8 cellular contexts compared by ENCODE assay signal in genomic region chr2:53969285-53970094, GRCh38. TPM values are rescaled to one million over a fixed set of nuclear protein-coding genes. Genes with fewer than 3 reads are reported as not detected.
DNase-seq lines count a peak whose midpoint lies in the region; ATAC-seq and TF ChIP-seq lines count a peak whose summit lies in the region.

No MANE protein-coding gene starts in this region.

- peak overlapping the region; percentile 73 for H3K4me3 ChIP-seq in choroid plexus epithelial cell (ENCODE audit: low read depth, low read length)
- peak overlapping the region; percentile 95 for H3K4me3 ChIP-seq in lower leg skin (ENCODE audit: low read depth, poor library complexity, severe bottlenecking)
- H3K4me3 ChIP-seq in testis = peak overlapping the region; percentile 98 to 99

- H3K4me1 ChIP-seq in testis = peaks cover 30% of the 10 kb centered on the region

- H3K27me3 ChIP-seq in testis = no peaks in the 10 kb centered on the region

- H3K36me3 ChIP-seq in testis (ENCODE audit: low read depth, missing control alignments) = no peaks in the 10 kb centered on the region

- intact Hi-C loops in Right ventricle myocardium superior (cut with DNase I) = loop anchor here (10.0 kb wide), 1 partner anchor 115 kb away; no protein-coding TSS in a partner anchor
- intact Hi-C loops in cardiac septum (cut with DNase I) = no loop called here
- intact Hi-C loops in lower leg skin (cut with DNase I; ENCODE audit: low total_unique reads) = no loop called here
- intact Hi-C loops in testis (cut with DNase I; ENCODE audit: low total_unique reads) = no loop called here

- H3K9me3 ChIP-seq in testis = no peaks in the 10 kb centered on the region

- WGBS in lower leg skin, 2 donors = 1 to 2% methylated on average over 12 of the region's 12 CpGs
- 1 to 2% methylated on average over 12 of the region's 12 CpGs for WGBS in testis, 2 donors

- no peak for TF ChIP-seq CTCF in choroid plexus epithelial cell (conservative IDR thresholded peaks at IDR 0.05; ENCODE audit: low read depth, low read length)
- TF ChIP-seq CTCF in lower leg skin (IDR thresholded peaks at IDR 0.05) = no peak
- TF ChIP-seq CTCF in testis (IDR thresholded peaks at IDR 0.05) = no peak

- no peak for DNase-seq in Right ventricle myocardium superior
- DNase-seq in cardiac septum (ENCODE audit: low spot score) = no peak
- peak; percentile 49 for DNase-seq in HS-27A (ENCODE audit: low read depth)
- DNase-seq in RPMI7951 (ENCODE audit: low read depth) = peak; percentile 73
- peak; percentile 74 for DNase-seq in choroid plexus epithelial cell (ENCODE audit: low read depth)
- DNase-seq in lower leg skin (ENCODE audit: low spot score in 2 of 2) = peak in 1 of 2 donors; percentile 32
- DNase-seq in testis = no peak
- DNase-seq in germinal center (ENCODE audit: low spot score) = no peak

- TF ChIP-seq POLR2A in lower leg skin (IDR thresholded peaks at IDR 0.05) = no peak
- TF ChIP-seq POLR2A in testis (IDR thresholded peaks at IDR 0.05) = no peak

- ATAC-seq in Right ventricle myocardium superior (ENCODE audit: poor library complexity) = peak; percentile 19

- peak overlapping the region; percentile 97 to 98 for H3K27ac ChIP-seq in testis

RNA-seq across cellular contexts. Expression of gene PSME4, which starts 1.3 kb away (rescaled TPM):
- 52.3 TPM for total RNA-seq in Right ventricle myocardium superior
- total RNA-seq in cardiac septum = 61.3 TPM
- 37.4 and 40.0 TPM in 2 replicates for total RNA-seq in RPMI7951 (2014; rRNA removed; shearing (Covaris generic))
- total RNA-seq in lower leg skin = 10 to 100 TPM; 29.7 to 42.2 (median 32.6) TPM
- 100 to 1,000 TPM; 104 to 142 TPM for total RNA-seq in testis
- polyA plus RNA-seq in testis (ENCODE audit: insufficient read depth, low read depth, low replicate concordance) = 144 TPM

Comparison
In these comparisons a context has a peak if more than half of its experiments do, and no peak if none do; other contexts are left out.
1. DNase-seq: peak in HS-27A (single experiment), RPMI7951 (single experiment) and choroid plexus epithelial cell (single experiment); none in Right ventricle myocardium superior (single experiment), cardiac septum (single experiment), testis (single experiment) and germinal center (single experiment).
2. Peak in every context shown above with its lines, with median percentiles within 50 percentile points of each other: H3K4me3 ChIP-seq.